ENCODE assay signal across 8 cellular contexts in genomic region chr11:120210651-120211521, GRCh38. TPM values are rescaled to one million over a fixed set of nuclear protein-coding genes. Genes with fewer than 3 reads are reported as not detected.
DNase-seq lines count a peak whose midpoint lies in the region; ATAC-seq and TF ChIP-seq lines count a peak whose summit lies in the region.

Gene OAF (plus strand): TSS chr11:120211032. CDS start chr11:120211280, 248 bp downstream.

- DNase-seq in DMS53 treated with DMSO at 0.1 percent for 48 hours (lab: John Stamatoyannopoulos, UW; ENCODE audit: unreplicated experiment), result peak; percentile 5
- DNase-seq in UCSD-AML1 (lab: John Stamatoyannopoulos, UW; ENCODE audit: unreplicated experiment), result peak; percentile 81
- DNase-seq in breast epithelium (ENCODE audit: low spot score in 2 of 2), result peak in 1 of 2 donors; percentile 26
- no peak for DNase-seq in NCI-H128 (lab: John Stamatoyannopoulos, UW; ENCODE audit: unreplicated experiment)

- H3K27me3 ChIP-seq in breast epithelium, result no peaks in the 10 kb centered on the region
- H3K27me3 ChIP-seq in skeletal muscle tissue (ENCODE audit: control insufficient read depth in 3 of 3, insufficient read depth in 3 of 3, low read length in 3 of 3), result peaks cover 2 to 42% (median 6%) of the 10 kb centered on the region in 3 donors

- H3K9me3 ChIP-seq in breast epithelium (no peaks in the 10 kb centered on the region), iPS-18c (ENCODE audit: control insufficient read depth, insufficient read depth, low read length) (no peaks in the 10 kb centered on the region), skeletal muscle tissue (ENCODE audit: control insufficient read depth in 3 of 3, low read length in 3 of 3) (no peaks in the 10 kb centered on the region)

- H3K4me1 ChIP-seq in breast epithelium (no peaks in the 10 kb centered on the region), skeletal muscle tissue (ENCODE audit: control insufficient read depth in 3 of 3, insufficient read depth in 3 of 3, low read length in 3 of 3) (peaks cover 36 to 47% (median 40%) of the 10 kb centered on the region in 3 donors)

- peak within 1 kb of the TSS; percentile 59 to 82 (median 74) for H3K9ac ChIP-seq in skeletal muscle tissue (ENCODE audit: low read depth in 1 of 3, low read length in 3 of 3)

- no peak for TF ChIP-seq POLR2A in breast epithelium (IDR thresholded peaks at IDR 0.05)

- peak; percentile 86 for ATAC-seq in GM21723 (IDR thresholded peaks at IDR 0.05; ENCODE audit: unreplicated experiment)

- peak within 1 kb of the TSS; percentile 75 to 81 for H3K27ac ChIP-seq in breast epithelium
- peak within 1 kb of the TSS; percentile 60 for H3K27ac ChIP-seq in skeletal muscle tissue (ENCODE audit: low read depth, low read length)

- peak within 1 kb of the TSS; percentile 63 to 75 (median 75) for H3K4me3 ChIP-seq in breast epithelium
- peak within 1 kb of the TSS; percentile 48 for H3K4me3 ChIP-seq in iPS-18c (ENCODE audit: insufficient read depth, low read depth, low read length)
- peak within 1 kb of the TSS; percentile 69 to 82 (median 73) for H3K4me3 ChIP-seq in skeletal muscle tissue (ENCODE audit: low read length in 3 of 3)

- no peaks in the 10 kb centered on the region for H3K36me3 ChIP-seq in breast epithelium
- H3K36me3 ChIP-seq in skeletal muscle tissue (ENCODE audit: control insufficient read depth in 3 of 3, insufficient read depth in 3 of 3, low read length in 3 of 3), result peaks cover 0 to 6% (median 3%) of the 10 kb centered on the region in 3 donors

- TF ChIP-seq CTCF in LNCAP (IDR thresholded peaks at IDR 0.05) (peak; percentile 44), breast epithelium (IDR thresholded peaks at IDR 0.05) (peak in 1 of 3 donors; percentile 27)

- intact Hi-C loops in breast epithelium (cut with DNase I; ENCODE audit: low total_unique reads), result no loop called here

RNA-seq across cellular contexts. Expression of gene OAF, which starts in this region (rescaled TPM):
- total RNA-seq in breast epithelium, result 10 to 100 TPM; 19.8 to 35.1 (median 33.3) TPM
- total RNA-seq in skeletal muscle tissue, result 13.6 TPM
